Comparison of ENCODE assay signal across 29 cellular contexts in genomic region chr12:82671673-82672195, GRCh38.
"Had no signal": no experiment of that assay in that cellular context is flagged by ENCODE, and none has a peak within 500 bp of the region (broad histone marks: within the 10 kb centered on the region; RNA-seq: fewer than 3 reads in every experiment).

No MANE protein-coding gene starts in this region.

- H3K36me3 ChIP-seq: brain microvascular endothelial cell, esophagus muscularis mucosa, gastroesophageal sphincter, WERI-Rb-1 had no signal

- H3K27ac ChIP-seq: brain microvascular endothelial cell, esophagus muscularis mucosa, foreskin keratinocyte, gastroesophageal sphincter, WERI-Rb-1 had no signal

- H3K4me3 ChIP-seq: esophagus muscularis mucosa, gastroesophageal sphincter had no signal

- H3K9me3 ChIP-seq: esophagus muscularis mucosa, gastroesophageal sphincter had no signal

- H3K4me1 ChIP-seq: esophagus muscularis mucosa, foreskin keratinocyte, gastroesophageal sphincter had no signal

- ATAC-seq: activated CD4-positive, CD25-positive, alpha-beta regulatory T cell treated with anti-CD3 and anti-CD28 coated beads, Interleukin-2, amount 50 U/mL, for 24 hours; activated CD8-positive, alpha-beta T cell treated with anti-CD3 and anti-CD28 coated beads for 36 hours; activated T-cell treated with anti-CD3 and anti-CD28 coated beads, Interleukin-2, amount 50 U/mL, for 4 hours; activated T-helper 17 cell treated with anti-CD3 and anti-CD28 coated beads, Interleukin-2, amount 50 U/mL, for 72 hours; foreskin keratinocyte; gastroesophageal sphincter; T-helper 17 cell had no signal

- H3K27me3 ChIP-seq: brain microvascular endothelial cell, esophagus muscularis mucosa, foreskin keratinocyte, gastroesophageal sphincter had no signal

- DNase-seq: activated B cell treated with CpG ODN at 0.5 μM for 24 hours; activated CD4-positive, alpha-beta T cell treated with anti-CD3 and anti-CD28 coated beads for 48 hours; activated CD4-positive, alpha-beta T cell treated with anti-CD3 and anti-CD28 coated beads, Interleukin-2, amount 50 U/mL, for 1 hour; activated CD4-positive, alpha-beta T cell treated with anti-CD3 and anti-CD28 coated beads, Interleukin-2, amount 50 U/mL, for 48 hours; activated CD8-positive, alpha-beta memory T cell treated with anti-CD3 and anti-CD28 coated beads for 24 hours; activated CD8-positive, alpha-beta T cell treated with anti-CD3 and anti-CD28 coated beads for 36 hours; activated effector memory CD4-positive, alpha-beta T cell treated with Interleukin-2 at 50 U/mL for 16 hours; activated gamma-delta T cell treated with Interleukin-2 at 50 U/mL for 16 hours; activated naive CD4-positive, alpha-beta T cell treated with anti-CD3 and anti-CD28 coated beads, Interleukin-2, amount 50 U/mL, for 16 hours; activated naive CD4-positive, alpha-beta T cell treated with Interleukin-2 at 50 U/mL for 16 hours; activated T-cell treated with anti-CD3 and anti-CD28 coated beads, Interleukin-2, amount 50 U/mL, for 4 hours; amniotic stem cell; anterior cingulate cortex; brain microvascular endothelial cell; cortex of kidney; dermis blood vessel endothelial cell; effector memory CD4-positive, alpha-beta T cell; endodermal cell; erythroblast; foreskin keratinocyte; head of caudate nucleus; T-helper 1 cell; T-helper 17 cell; T1000; WERI-Rb-1 had no signal
